In genomic region chr2:194105358-194105757, GRCh38 we compare ENCODE assay signal across 18 cellular contexts.
DNase-seq lines count a peak whose midpoint lies in the region; ATAC-seq lines count a peak whose summit lies in the region.
"Had no signal": no experiment of that assay in that cellular context is flagged by ENCODE, and none has a peak within 500 bp of the region (broad histone marks: within the 10 kb centered on the region; RNA-seq: fewer than 3 reads in every experiment).

No MANE protein-coding gene starts in this region.

- no peak overlapping the region for H3K4me3 Mint-ChIP-seq in activated T-cell treated with anti-CD3 and anti-CD28 coated beads, Interleukin-2, amount 50 U/mL, for 72 hours
- H3K4me3 Mint-ChIP-seq: central memory CD8-positive, alpha-beta T cell; nephron had no signal

- H3K9me3 Mint-ChIP-seq in activated T-cell treated with anti-CD3 and anti-CD28 coated beads, Interleukin-2, amount 50 U/mL, for 72 hours: no peaks in the 10 kb centered on the region
- H3K9me3 Mint-ChIP-seq: central memory CD8-positive, alpha-beta T cell; nephron had no signal

- no peak overlapping the region for H3K27ac Mint-ChIP-seq in activated T-cell treated with anti-CD3 and anti-CD28 coated beads, Interleukin-2, amount 50 U/mL, for 72 hours
- H3K27ac Mint-ChIP-seq: nephron had no signal

- no peaks in the 10 kb centered on the region for H3K27me3 Mint-ChIP-seq in activated T-cell treated with anti-CD3 and anti-CD28 coated beads, Interleukin-2, amount 50 U/mL, for 72 hours (ENCODE audit: low read depth)
- H3K27me3 Mint-ChIP-seq: central memory CD8-positive, alpha-beta T cell had no signal

- no peaks in the 10 kb centered on the region for H3K36me3 Mint-ChIP-seq in activated T-cell treated with anti-CD3 and anti-CD28 coated beads, Interleukin-2, amount 50 U/mL, for 72 hours (ENCODE audit: insufficient read depth in 2 of 2)

- DNase-seq in SIG-M5 treated with dmso at 0.1 percent for 504 hours (lab: John Stamatoyannopoulos, UW; ENCODE audit: unreplicated experiment) (peak; percentile 4), SIG-M5 (lab: John Stamatoyannopoulos, UW) (no peak), mucosa of gallbladder (ENCODE audit: low spot score) (no peak)
- DNase-seq in activated T-cell treated with anti-CD3 and anti-CD28 coated beads, Interleukin-2, amount 50 U/mL, for 72 hours: no peak
- DNase-seq: activated naive CD4-positive, alpha-beta T cell treated with Interleukin-2 at 50 U/mL for 16 hours; C1 segment of cervical spinal cord; H7; left cardiac atrium; NCI-H345; stimulated activated CD4-positive, alpha-beta T cell treated with anti-CD3 and anti-CD28 coated beads, Interleukin-2, amount 100 ng/mL, for 48 hours; substantia nigra; T-helper 1 cell had no signal

- ATAC-seq in GM21723 (IDR thresholded peaks at IDR 0.05; ENCODE audit: unreplicated experiment): peak; percentile 49
- ATAC-seq in HG03378 (IDR thresholded peaks at IDR 0.05; ENCODE audit: unreplicated experiment): peak; percentile 32
- no peak for ATAC-seq in GM18873 (IDR thresholded peaks at IDR 0.05; ENCODE audit: low FRiP score, unreplicated experiment)
- ATAC-seq in HG03439 (IDR thresholded peaks at IDR 0.05; ENCODE audit: unreplicated experiment): no peak
- no peak for ATAC-seq in activated T-cell treated with anti-CD3 and anti-CD28 coated beads, Interleukin-2, amount 50 U/mL, for 72 hours (replicated peaks in 1 of 2)

- no peaks in the 10 kb centered on the region for H3K4me1 Mint-ChIP-seq in activated T-cell treated with anti-CD3 and anti-CD28 coated beads, Interleukin-2, amount 50 U/mL, for 72 hours (ENCODE audit: low read depth)
- H3K4me1 Mint-ChIP-seq: central memory CD8-positive, alpha-beta T cell had no signal

Comparison
In these comparisons a context has a peak if more than half of its experiments do, and no peak if none do; other contexts are left out.
1. ATAC-seq: peak in GM21723 (single experiment) and HG03378 (single experiment); none in GM18873 (single experiment), HG03439 (single experiment) and activated T-cell treated with anti-CD3 and anti-CD28 coated beads, Interleukin-2, amount 50 U/mL, for 72 hours (0 of 2).